ENCODE assay signal across 10 cellular contexts in genomic region chr16:24568392-24568791, GRCh38. TPM values are rescaled to one million over a fixed set of nuclear protein-coding genes. Genes with fewer than 3 reads are reported as not detected.
DNase-seq lines count a peak whose midpoint lies in the region; ATAC-seq and TF ChIP-seq lines count a peak whose summit lies in the region.
"Had no signal": no experiment of that assay in that cellular context is flagged by ENCODE, and none has a peak within 500 bp of the region (broad histone marks: within the 10 kb centered on the region; RNA-seq: fewer than 3 reads in every experiment).

No MANE protein-coding gene starts in this region.

- CTCF ChIA-PET in activated CD4-positive, alpha-beta T cell treated with anti-CD3 and anti-CD28 coated beads for 36 hours (lab: Charles Lee) = interaction anchor here (0.8 to 1.3 kb wide), 2 partner anchors 15 to 18 kb away, joined by 3 to 5 read pairs; no protein-coding TSS in a partner anchor

- H3K27ac Mint-ChIP-seq in progenitor cell of endocrine pancreas = no peak overlapping the region
- H3K27ac Mint-ChIP-seq in activated CD4-positive, alpha-beta T cell treated with anti-CD3 and anti-CD28 coated beads for 36 hours = no peak overlapping the region
- H3K27ac Mint-ChIP-seq: activated CD8-positive, alpha-beta T cell treated with anti-CD3 and anti-CD28 coated beads, Interleukin-2, amount 10 ng/mL, durations not matched to agents 7 days and 5 days had no signal

- H3K4me3 Mint-ChIP-seq in progenitor cell of endocrine pancreas (ENCODE audit: low read depth) = no peak overlapping the region
- no peak overlapping the region for H3K4me3 Mint-ChIP-seq in activated CD4-positive, alpha-beta T cell treated with anti-CD3 and anti-CD28 coated beads for 36 hours
- H3K4me3 Mint-ChIP-seq: activated CD8-positive, alpha-beta T cell treated with anti-CD3 and anti-CD28 coated beads, Interleukin-2, amount 10 ng/mL, durations not matched to agents 7 days and 5 days had no signal

- intact Hi-C loops in activated CD4-positive, alpha-beta T cell treated with anti-CD3 and anti-CD28 coated beads for 36 hours (cut with DNase I, micrococcal nuclease) = no loop called here

- ATAC-seq in GM18858 (IDR thresholded peaks at IDR 0.05; ENCODE audit: unreplicated experiment) (no peak), GM18909 (IDR thresholded peaks at IDR 0.05; ENCODE audit: poor library complexity, unreplicated experiment) (no peak)
- no peak for ATAC-seq in activated CD4-positive, alpha-beta T cell treated with anti-CD3 and anti-CD28 coated beads for 36 hours
- ATAC-seq: activated CD8-positive, alpha-beta T cell treated with anti-CD3 and anti-CD28 coated beads, Interleukin-2, amount 10 ng/mL, durations not matched to agents 7 days and 5 days had no signal

- H3K9me3 Mint-ChIP-seq in progenitor cell of endocrine pancreas (ENCODE audit: low read depth) = peaks cover 48% of the 10 kb centered on the region
- H3K9me3 Mint-ChIP-seq in activated CD4-positive, alpha-beta T cell treated with anti-CD3 and anti-CD28 coated beads for 36 hours (ENCODE audit: low read depth) = peaks cover 37% of the 10 kb centered on the region

- in situ Hi-C loops in G401 (cut with HindIII; ENCODE audit: low sequenced_read_pairs) = loop anchor here (10.0 kb wide), 1 partner anchor 256 kb away; no protein-coding TSS in a partner anchor

- H3K27me3 Mint-ChIP-seq in progenitor cell of endocrine pancreas = no peaks in the 10 kb centered on the region
- no peaks in the 10 kb centered on the region for H3K27me3 Mint-ChIP-seq in activated CD4-positive, alpha-beta T cell treated with anti-CD3 and anti-CD28 coated beads for 36 hours

- DNase-seq in G401 (ENCODE audit: low spot score) = peak; percentile 60
- DNase-seq in NCI-H460 (ENCODE audit: extremely low read depth, low read depth) = peak; percentile 21
- DNase-seq in dermis microvascular lymphatic vessel endothelial cell (ENCODE audit: low read depth in 2 of 2) = peak; percentile 36 to 43
- no peak for DNase-seq in progenitor cell of endocrine pancreas (ENCODE audit: low spot score, unreplicated experiment)
- DNase-seq in activated CD4-positive, alpha-beta T cell treated with anti-CD3 and anti-CD28 coated beads for 36 hours = no peak
- DNase-seq: activated CD8-positive, alpha-beta T cell treated with anti-CD3 and anti-CD28 coated beads, Interleukin-2, amount 10 ng/mL, durations not matched to agents 7 days and 5 days; mesenchymal stem cell; OCI-M1 had no signal

- no peaks in the 10 kb centered on the region for H3K4me1 Mint-ChIP-seq in progenitor cell of endocrine pancreas (ENCODE audit: low read depth)
- H3K4me1 Mint-ChIP-seq in activated CD4-positive, alpha-beta T cell treated with anti-CD3 and anti-CD28 coated beads for 36 hours = peaks cover 7% of the 10 kb centered on the region

- POLR2A ChIA-PET in activated CD4-positive, alpha-beta T cell treated with anti-CD3 and anti-CD28 coated beads for 36 hours (lab: Charles Lee) = no interaction called here

- TF ChIP-seq CTCF in progenitor cell of endocrine pancreas (IDR thresholded peaks at IDR 0.05; ENCODE audit: unreplicated experiment) = peak; percentile 15

- peaks cover 77% of the 10 kb centered on the region for H3K36me3 Mint-ChIP-seq in progenitor cell of endocrine pancreas (ENCODE audit: insufficient read depth)
- peaks cover 84% of the 10 kb centered on the region for H3K36me3 Mint-ChIP-seq in activated CD4-positive, alpha-beta T cell treated with anti-CD3 and anti-CD28 coated beads for 36 hours (ENCODE audit: low read depth)

RNA-seq across cellular contexts. Expression of gene RBBP6, which starts 29.0 kb away (rescaled TPM):
- 9.0 and 26.5 TPM in 2 replicates for total RNA-seq in G401 (2014; rRNA removed; shearing (Covaris generic))
- 40.3 and 53.9 TPM in 2 replicates for total RNA-seq in NCI-H460 (2014; rRNA removed; shearing (Covaris generic))
- polyA plus RNA-seq in NCI-H460 (2014; cell fraction: nucleus; rRNA removed) = 27.9 and 35.2 TPM in 2 replicates
- total RNA-seq in dermis microvascular lymphatic vessel endothelial cell (9.5 and 16.8 TPM in 2 replicates), progenitor cell of endocrine pancreas (75.9 and 76.1 TPM in 2 replicates)
- total RNA-seq in activated CD4-positive, alpha-beta T cell treated with anti-CD3 and anti-CD28 coated beads for 36 hours = 10 to 100 TPM; 70.7 to 71.1 TPM

Comparison
In these comparisons a context has a peak if more than half of its experiments do, and no peak if none do; other contexts are left out.
1. DNase-seq: peak in G401 (single experiment), NCI-H460 (single experiment) and dermis microvascular lymphatic vessel endothelial cell (2 of 2); none in progenitor cell of endocrine pancreas (single experiment) and activated CD4-positive, alpha-beta T cell treated with anti-CD3 and anti-CD28 coated beads for 36 hours (single experiment).